ENCODE assay signal across 8 cellular contexts in the genomic region with DNA sequence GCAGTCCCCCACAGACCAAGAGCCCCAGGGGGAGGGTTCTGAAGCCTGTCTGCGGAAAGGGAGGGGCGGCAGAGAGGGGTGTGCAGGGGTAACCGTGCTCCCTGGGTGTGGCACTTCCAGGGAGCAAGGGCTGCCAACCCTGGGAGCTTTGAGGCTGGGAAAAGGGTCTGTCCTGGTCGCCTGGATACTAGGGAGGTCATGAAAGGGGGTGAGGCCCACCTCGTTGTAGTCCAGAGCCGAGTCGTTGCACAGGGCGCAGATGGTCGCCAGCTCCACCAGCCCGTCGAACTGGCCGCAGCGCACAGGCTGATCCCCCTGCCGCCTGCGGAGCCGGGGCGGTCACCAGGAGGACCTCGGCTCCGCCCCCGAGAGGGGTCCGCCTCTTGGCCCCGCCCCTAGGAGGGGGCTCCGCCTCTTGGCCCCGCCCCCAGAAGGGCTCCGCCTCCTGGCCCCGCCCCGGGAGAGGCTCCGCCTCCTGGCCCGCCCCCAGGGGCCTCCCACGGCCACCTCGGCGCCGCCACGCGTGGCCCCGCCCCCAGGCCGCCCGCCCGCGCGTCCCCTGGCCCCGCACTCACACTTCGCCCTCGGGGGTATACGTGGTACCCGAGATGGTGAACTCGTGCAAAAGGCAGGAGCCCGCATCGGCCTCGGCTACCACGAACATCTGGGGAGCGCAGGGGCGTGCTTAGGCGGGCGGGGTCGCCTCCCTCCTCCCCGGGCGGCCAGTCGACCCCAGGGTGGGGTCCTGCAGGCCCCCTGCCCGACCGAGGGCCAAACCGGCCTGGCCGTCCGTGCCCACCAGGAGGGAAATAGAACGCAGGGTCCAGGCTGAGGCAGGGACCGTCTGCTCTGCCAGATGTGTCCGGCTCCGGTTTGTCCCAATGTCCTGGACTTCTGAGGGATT. TPM values are rescaled to one million over a fixed set of nuclear protein-coding genes. Genes with fewer than 3 reads are reported as not detected.
DNase-seq lines count a peak whose midpoint lies in the region; ATAC-seq, FAIRE-seq and TF ChIP-seq lines count a peak whose summit lies in the region.

No MANE protein-coding gene starts in this region.

- peak overlapping the region; percentile 32; the same call in 1 of the 2 replicates for H3K27ac ChIP-seq in 22Rv1

- ATAC-seq in omental fat pad (ENCODE audit: low FRiP score) (peak; percentile 62), GM21526 (IDR thresholded peaks at IDR 0.05; ENCODE audit: low FRiP score, unreplicated experiment) (no peak), GM21717 (IDR thresholded peaks at IDR 0.05; ENCODE audit: unreplicated experiment) (no peak)

- no peak for TF ChIP-seq POLR2A in H54 (IDR thresholded peaks at IDR 0.05; ENCODE audit: low read depth, low read length)

- H3K4me3 ChIP-seq in fibroblast of villous mesenchyme (ENCODE audit: low read depth, low read length): peak overlapping the region; percentile 54

- FAIRE-seq in H54 (lab: Jason Lieb, UNC): no peak

- peak; percentile 61 for DNase-seq in H54 (ENCODE audit: insufficient read length, low spot score)
- DNase-seq in activated T-cell treated with anti-CD3 and anti-CD28 coated beads, Interleukin-2, amount 50 U/mL, for 1 hour: peak; percentile 66
- DNase-seq in fibroblast of villous mesenchyme (ENCODE audit: low read depth): peak; percentile 61
- DNase-seq in omental fat pad (ENCODE audit: low spot score): no peak
- DNase-seq in NCI-H187 treated with DMSO at 0.1 percent for 48 hours (lab: John Stamatoyannopoulos, UW): no peak

- TF ChIP-seq CTCF in 22Rv1 (IDR thresholded peaks at IDR 0.05) (no peak), fibroblast of villous mesenchyme (IDR thresholded peaks at IDR 0.05; ENCODE audit: insufficient read depth, low read depth, low read length) (no peak), omental fat pad (IDR thresholded peaks at IDR 0.05) (no peak)

RNA-seq across cellular contexts. Expression of gene ATP2A3, which starts 19.5 kb away (rescaled TPM):
- 0.43 and 2.9 TPM in 2 replicates for total RNA-seq in fibroblast of villous mesenchyme
- 10 to 100 TPM in 1 of 4 donors, 1 to 10 TPM in 3; 2.9 to 12.3 (median 5.5) TPM for total RNA-seq in omental fat pad

RNA-seq across cellular contexts. Expression of gene P2RX1, which starts 28.5 kb away (rescaled TPM):
- 1.3 and 2.3 TPM in 2 replicates for total RNA-seq in fibroblast of villous mesenchyme
- 1 to 10 TPM; 1.1 to 4.7 (median 2.7) TPM for total RNA-seq in omental fat pad

RNA-seq across cellular contexts. Expression of gene CAMKK1, which starts 51.9 kb away (rescaled TPM):
- total RNA-seq in fibroblast of villous mesenchyme (2.2 and 3.9 TPM in 2 replicates), omental fat pad (1 to 10 TPM; 4.3 to 9.9 (median 8.2) TPM)

Comparison
In these comparisons a context has a peak if more than half of its experiments do, and no peak if none do; other contexts are left out.
1. DNase-seq: peak in H54 (single experiment), activated T-cell treated with anti-CD3 and anti-CD28 coated beads, Interleukin-2, amount 50 U/mL, for 1 hour (single experiment) and fibroblast of villous mesenchyme (single experiment); none in omental fat pad (single experiment) and NCI-H187 treated with DMSO at 0.1 percent for 48 hours (single experiment).